In genomic region chr3:183239046-183239445, GRCh38 we compare ENCODE assay signal across 20 cellular contexts. TPM values are rescaled to one million over a fixed set of nuclear protein-coding genes. Genes with fewer than 3 reads are reported as not detected.
"Had no signal": no experiment of that assay in that cellular context is flagged by ENCODE, and none has a peak within 500 bp of the region (broad histone marks: within the 10 kb centered on the region; RNA-seq: fewer than 3 reads in every experiment).

No MANE protein-coding gene starts in this region.

- H3K4me3 ChIP-seq: coronary artery, lower lobe of right lung, ovary, psoas muscle, sigmoid colon, transverse colon, upper lobe of right lung, uterus had no signal

- H3K4me1 Mint-ChIP-seq: naive thymus-derived CD8-positive, alpha-beta T cell; nephron progenitor cell; stimulated activated effector memory CD8-positive, alpha-beta T cell treated with anti-CD3 and anti-CD28 coated beads, Interleukin-12 subunit alpha, Interleukin-12 subunit beta, amount 100 ng/mL, for 72 hours had no signal

- DNase-seq: effector memory CD8-positive, alpha-beta T cell; left ventricle myocardium superior; lower lobe of right lung; naive thymus-derived CD8-positive, alpha-beta T cell; nephron progenitor cell; nucleus accumbens; ovary; posterior cingulate gyrus; psoas muscle; right cardiac atrium; sigmoid colon; stimulated activated CD4-positive, alpha-beta T cell treated with anti-CD3 and anti-CD28 coated beads, Interleukin-2, amount 100 ng/mL, for 24 hours; stimulated activated CD4-positive, alpha-beta T cell treated with anti-CD3 and anti-CD28 coated beads, Interleukin-4, amount 100 ng/mL, for 24 hours; stimulated activated naive CD8-positive, alpha-beta T cell treated with anti-CD3 and anti-CD28 coated beads, Interleukin-15, Interleukin-2, amounts not matched to agents 100 U/mL and 50 U/mL, for 24 hours; substantia nigra; transverse colon; upper lobe of right lung; uterus had no signal

- H3K4me1 ChIP-seq: psoas muscle, sigmoid colon, upper lobe of right lung, uterus had no signal

- H3K4me3 Mint-ChIP-seq: effector memory CD8-positive, alpha-beta T cell; naive thymus-derived CD8-positive, alpha-beta T cell; nephron progenitor cell; stimulated activated effector memory CD8-positive, alpha-beta T cell treated with anti-CD3 and anti-CD28 coated beads, Interleukin-12 subunit alpha, Interleukin-12 subunit beta, amount 100 ng/mL, for 72 hours had no signal

- H3K27me3 ChIP-seq: ovary, sigmoid colon, transverse colon, upper lobe of right lung, uterus had no signal

- H3K9me3 ChIP-seq: uterus had no signal

- H3K36me3 ChIP-seq: lower lobe of right lung, ovary, sigmoid colon, transverse colon, upper lobe of right lung, uterus had no signal

- H3K36me3 Mint-ChIP-seq: stimulated activated effector memory CD8-positive, alpha-beta T cell treated with anti-CD3 and anti-CD28 coated beads, Interleukin-12 subunit alpha, Interleukin-12 subunit beta, amount 100 ng/mL, for 72 hours had no signal

- H3K27ac ChIP-seq: coronary artery, lower lobe of right lung, ovary, psoas muscle, sigmoid colon, transverse colon, upper lobe of right lung, uterus had no signal

- ATAC-seq: effector memory CD8-positive, alpha-beta T cell; left ventricle myocardium superior; lower lobe of right lung; naive thymus-derived CD8-positive, alpha-beta T cell; psoas muscle; right cardiac atrium; stimulated activated effector memory CD8-positive, alpha-beta T cell treated with anti-CD3 and anti-CD28 coated beads, Interleukin-12 subunit alpha, Interleukin-12 subunit beta, amount 100 ng/mL, for 72 hours; stimulated activated naive CD8-positive, alpha-beta T cell treated with anti-CD3 and anti-CD28 coated beads, Interleukin-15, Interleukin-2, amounts not matched to agents 100 U/mL and 50 U/mL, for 24 hours; upper lobe of right lung had no signal

- H3K27ac Mint-ChIP-seq: effector memory CD8-positive, alpha-beta T cell; naive thymus-derived CD8-positive, alpha-beta T cell; nephron progenitor cell; stimulated activated effector memory CD8-positive, alpha-beta T cell treated with anti-CD3 and anti-CD28 coated beads, Interleukin-12 subunit alpha, Interleukin-12 subunit beta, amount 100 ng/mL, for 72 hours had no signal

RNA-seq across cellular contexts. Expression of gene B3GNT5, which starts 14.0 kb away (rescaled TPM):
- total RNA-seq: naive thymus-derived CD8-positive, alpha-beta T cell had no signal
- polyA plus RNA-seq: naive thymus-derived CD8-positive, alpha-beta T cell had no signal
